ENCODE assay signal across 19 cellular contexts in the genomic region with DNA sequence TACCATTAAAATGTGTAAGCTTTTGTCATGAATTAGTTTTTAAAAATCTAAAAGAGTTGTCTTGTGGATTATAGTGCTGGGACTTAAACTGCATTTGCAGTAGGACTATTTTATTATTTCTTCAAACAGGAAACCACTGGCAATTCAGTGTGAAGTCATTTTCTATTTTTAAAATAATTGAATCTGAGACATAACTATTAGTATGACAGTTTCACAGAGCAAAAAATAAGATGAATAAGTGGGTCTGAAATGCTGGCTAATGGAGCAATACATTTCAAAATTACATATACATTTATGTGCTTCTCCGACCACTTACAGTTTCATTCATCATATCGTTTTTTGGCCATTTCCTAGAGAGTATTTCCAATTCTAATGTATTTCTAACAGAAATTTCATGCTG.
DNase-seq lines count a peak whose midpoint lies in the region; ATAC-seq, FAIRE-seq and TF ChIP-seq lines count a peak whose summit lies in the region.
"Had no signal": no experiment of that assay in that cellular context is flagged by ENCODE, and none has a peak within 500 bp of the region (broad histone marks: within the 10 kb centered on the region; RNA-seq: fewer than 3 reads in every experiment).

No MANE protein-coding gene starts in this region.

- H3K9ac ChIP-seq in endothelial cell of umbilical vein (replicated peaks; ENCODE audit: extremely low read depth, insufficient read depth, low read length) = peak overlapping the region; percentile 16

- no peaks in the 10 kb centered on the region for H3K79me2 ChIP-seq in endothelial cell of umbilical vein (ENCODE audit: control insufficient read depth, insufficient read depth, low read length)

- peak; percentile 73 for DNase-seq in endothelial cell of umbilical vein (ENCODE audit: low read depth, low spot score)
- DNase-seq in gastrocnemius medialis = no peak
- no peak for DNase-seq in left cardiac atrium
- no peak for DNase-seq in stimulated activated naive CD4-positive, alpha-beta T cell (lab: John Stamatoyannopoulos, UW)
- DNase-seq: activated CD8-positive, alpha-beta T cell treated with anti-CD3 and anti-CD28 coated beads for 36 hours; activated naive CD4-positive, alpha-beta T cell treated with anti-CD3 and anti-CD28 coated beads, Interleukin-2, amount 50 U/mL, for 16 hours; DMS79; NCI-H1092 treated with DMSO at 0.1 percent for 48 hours; NCI-H524; retina; stimulated activated naive CD8-positive, alpha-beta T cell treated with anti-CD3 and anti-CD28 coated beads, Interleukin-15, amount 100 ng/mL, for 72 hours; T1000 had no signal

- no peaks in the 10 kb centered on the region for H3K36me3 ChIP-seq in endothelial cell of umbilical vein (ENCODE audit: control insufficient read depth in 2 of 2, extremely low read depth in 1 of 2, insufficient read depth in 2 of 2, low read length in 2 of 2)
- no peaks in the 10 kb centered on the region for H3K36me3 ChIP-seq in gastrocnemius medialis

- TF ChIP-seq CTCF in endothelial cell of umbilical vein (IDR thresholded peaks at IDR 0.05; ENCODE audit: extremely low read depth in 1 of 2, insufficient read depth in 1 of 2, low read depth in 1 of 2, low read length in 2 of 2) (no peak), gastrocnemius medialis (IDR thresholded peaks at IDR 0.05 in 4 of 5, conservative IDR thresholded peaks at IDR 0.05 in 1 of 5) (no peak)

- H2AFZ ChIP-seq in endothelial cell of umbilical vein (ENCODE audit: low read depth, low read length) = no peak overlapping the region

- CTCF ChIA-PET in endothelial cell of umbilical vein (lab: Charles Lee) = interaction anchor here (1.4 to 2.0 kb wide), 4 partner anchors 11 to 171 kb away, joined by 3 to 7 read pairs (median 4); no protein-coding TSS in a partner anchor

- in situ Hi-C loops in gastrocnemius medialis (cut with MboI; ENCODE audit: low sequenced_read_pairs in 4 of 4) = no loop called here

- peak; percentile 15 for FAIRE-seq in endothelial cell of umbilical vein (lab: Jason Lieb, UNC)
- FAIRE-seq: colon had no signal

- peak overlapping the region; percentile 55 for H3K4me2 ChIP-seq in endothelial cell of umbilical vein (ENCODE audit: insufficient read depth, low read length)

- H3K9me1 ChIP-seq in endothelial cell of umbilical vein (replicated peaks; ENCODE audit: control insufficient read depth, extremely low read depth, insufficient read depth, low read length) = no peaks in the 10 kb centered on the region

- no TSS peak for BruUV-seq in endothelial cell of umbilical vein (replicated peaks; lab: Mats Ljungman, UMichigan)

- H3K9me3 ChIP-seq in endothelial cell of umbilical vein (replicated peaks; ENCODE audit: control insufficient read depth, insufficient read depth, low read length) (no peaks in the 10 kb centered on the region), gastrocnemius medialis (no peaks in the 10 kb centered on the region)

- dilution Hi-C loops in endothelial cell of umbilical vein (cut with MboI; ENCODE audit: extremely low pct_ligation_motif_present, low sequenced_read_pairs) = no loop called here

- H3K27ac ChIP-seq in endothelial cell of umbilical vein (ENCODE audit: insufficient read depth, low read depth, low read length) = peak overlapping the region; percentile 45
- H3K27ac ChIP-seq in gastrocnemius medialis = no peak overlapping the region
- H3K27ac ChIP-seq: RWPE1 had no signal

- H3K27me3 ChIP-seq in endothelial cell of umbilical vein (ENCODE audit: control insufficient read depth in 2 of 2, insufficient read depth in 2 of 2, low read length in 2 of 2) (no peaks in the 10 kb centered on the region), gastrocnemius medialis (no peaks in the 10 kb centered on the region)

- H3K4me3 ChIP-seq in endothelial cell of umbilical vein (replicated peaks in 1 of 3; ENCODE audit: insufficient read depth in 1 of 3, low read depth in 1 of 3, low read length in 3 of 3) (no peak overlapping the region), gastrocnemius medialis (no peak overlapping the region)

- H3K4me1 ChIP-seq in endothelial cell of umbilical vein (ENCODE audit: control insufficient read depth, extremely low read depth, insufficient read depth, low read length) (peaks cover 24% of the 10 kb centered on the region), gastrocnemius medialis (peaks cover 0 to 7% of the 10 kb centered on the region in 2 donors)

- intact Hi-C loops in endothelial cell of umbilical vein (cut with micrococcal nuclease) (loop anchor here (5.0 kb wide), 1 partner anchor 150 kb away; no protein-coding TSS in a partner anchor), gastrocnemius medialis (cut with DNase I; ENCODE audit: low total_unique reads) (no loop called here), left cardiac atrium (cut with DNase I) (no loop called here)

- H4K20me1 ChIP-seq in endothelial cell of umbilical vein (replicated peaks; ENCODE audit: control insufficient read depth, extremely low read depth, insufficient read depth, low read length) = no peaks in the 10 kb centered on the region

- POLR2A ChIA-PET in endothelial cell of umbilical vein (lab: Charles Lee) = no interaction called here

- no peak for TF ChIP-seq POLR2A in endothelial cell of umbilical vein (IDR thresholded peaks at IDR 0.05; ENCODE audit: low read depth, low read length)
- no peak for TF ChIP-seq POLR2A in gastrocnemius medialis (IDR thresholded peaks at IDR 0.05)

- peak; percentile 66 for ATAC-seq in GM18499 (IDR thresholded peaks at IDR 0.05; ENCODE audit: insufficient read depth, unreplicated experiment)
- ATAC-seq in GM21528 (IDR thresholded peaks at IDR 0.05; ENCODE audit: low FRiP score, unreplicated experiment) = peak; percentile 59
- peak; percentile 49 for ATAC-seq in HG03342 (IDR thresholded peaks at IDR 0.05; ENCODE audit: unreplicated experiment)
- ATAC-seq in gastrocnemius medialis = no peak
- ATAC-seq in HG03139 (IDR thresholded peaks at IDR 0.05; ENCODE audit: unreplicated experiment) = no peak
- ATAC-seq in left cardiac atrium = no peak
- ATAC-seq: activated CD8-positive, alpha-beta T cell treated with anti-CD3 and anti-CD28 coated beads for 36 hours; HCT116; stimulated activated naive CD8-positive, alpha-beta T cell treated with anti-CD3 and anti-CD28 coated beads, Interleukin-15, amount 100 ng/mL, for 72 hours had no signal

TF ChIP-seq in endothelial cell of umbilical vein, 7 proteins besides CTCF, POLR2A, EP300 and RAD21:
- TF ChIP-seq JUN (IDR thresholded peaks at IDR 0.05; ENCODE audit: borderline replicate concordance, insufficient read depth, insufficient read length, low read depth) (peak; percentile 59), EZH2 (IDR thresholded peaks at IDR 0.05; ENCODE audit: borderline replicate concordance, low read depth, low read length, severe bottlenecking) (no peak)

Comparison
In these comparisons a context has a peak if more than half of its experiments do, and no peak if none do; other contexts are left out.
1. ATAC-seq: peak in GM18499 (single experiment), GM21528 (single experiment) and HG03342 (single experiment); none in gastrocnemius medialis (0 of 2), HG03139 (single experiment) and left cardiac atrium (0 of 2).